Comparison of ENCODE assay signal across 24 cellular contexts in the genomic region with DNA sequence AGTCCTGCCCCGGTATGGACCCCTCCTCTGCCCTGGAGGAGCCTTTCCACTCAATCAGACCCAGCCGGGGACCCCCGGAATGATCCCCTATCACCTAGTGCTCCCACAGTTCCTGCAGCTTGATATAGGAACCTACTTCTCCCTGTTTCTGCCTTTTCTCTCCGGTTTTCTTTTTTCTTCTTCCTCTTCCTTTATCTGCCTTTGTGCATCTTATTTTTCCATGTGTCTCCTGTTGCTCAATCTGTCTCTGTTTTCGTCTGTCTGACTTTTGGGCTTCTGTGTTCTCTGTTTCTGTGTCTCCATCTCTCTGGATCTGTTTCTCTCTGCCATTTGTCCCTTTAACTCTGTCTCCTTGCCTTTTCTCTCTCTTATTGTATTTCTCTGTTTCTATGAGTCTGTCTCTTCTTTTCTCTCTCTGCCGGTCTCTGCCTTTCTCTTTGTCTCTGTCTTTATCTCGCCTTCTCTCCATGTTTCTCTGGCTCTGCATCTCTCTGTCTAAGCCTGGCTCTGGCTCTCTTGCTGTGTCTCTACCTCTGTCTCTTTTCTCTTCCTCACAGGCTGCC. TPM values are rescaled to one million over a fixed set of nuclear protein-coding genes. Genes with fewer than 3 reads are reported as not detected.
"Had no signal": no experiment of that assay in that cellular context is flagged by ENCODE, and none has a peak within 500 bp of the region (broad histone marks: within the 10 kb centered on the region; RNA-seq: fewer than 3 reads in every experiment).

No MANE protein-coding gene starts in this region.

- DNase-seq: effector memory CD8-positive, alpha-beta T cell; gastrocnemius medialis; heart right ventricle; hypothalamus; kidney glomerular epithelial cell; mesendoderm; naive B cell; posterior cingulate gyrus; stimulated activated CD4-positive, alpha-beta T cell treated with anti-CD3 and anti-CD28 coated beads, Interleukin-2, amount 100 ng/mL, for 24 hours; stimulated activated CD4-positive, alpha-beta T cell treated with anti-CD3 and anti-CD28 coated beads, Interleukin-4, amount 100 ng/mL, for 4 hours; stimulated activated naive CD4-positive, alpha-beta T cell; stomach; transverse colon had no signal

- H3K9me3 ChIP-seq: esophagus muscularis mucosa, gastrocnemius medialis, heart right ventricle, stomach, thoracic aorta, transverse colon had no signal

- H3K36me3 Mint-ChIP-seq: naive B cell had no signal

- H3K27ac ChIP-seq: epithelial cell of prostate, esophagus muscularis mucosa, gastrocnemius medialis, heart right ventricle, stomach, thoracic aorta, transverse colon had no signal

- H3K27me3 ChIP-seq: esophagus muscularis mucosa, gastrocnemius medialis, heart right ventricle, stomach, transverse colon had no signal

- H3K4me3 ChIP-seq: esophagus muscularis mucosa, gastrocnemius medialis, heart right ventricle, stomach, thoracic aorta, transverse colon had no signal

- H3K27me3 Mint-ChIP-seq: effector memory CD8-positive, alpha-beta T cell; naive B cell had no signal

- H3K4me1 ChIP-seq: transverse colon had no signal

- ATAC-seq: effector memory CD8-positive, alpha-beta T cell; gastrocnemius medialis; heart right ventricle; sciatic nerve had no signal

- H3K9me3 Mint-ChIP-seq: effector memory CD8-positive, alpha-beta T cell; naive B cell; nephron had no signal

- H3K36me3 ChIP-seq: transverse colon had no signal

- H3K4me3 Mint-ChIP-seq: effector memory CD8-positive, alpha-beta T cell; naive B cell; nephron had no signal

- H3K27ac Mint-ChIP-seq: effector memory CD8-positive, alpha-beta T cell; naive B cell; nephron had no signal

RNA-seq across cellular contexts. Expression of a gene that starts 22.3 kb away (rescaled TPM):
- total RNA-seq: esophagus muscularis mucosa, fibroblast of villous mesenchyme, lung microvascular endothelial cell, pulmonary artery endothelial cell, sciatic nerve, thoracic aorta, transverse colon had no signal

RNA-seq across cellular contexts. Expression of a gene that starts 33.5 kb away (rescaled TPM):
- total RNA-seq: gastrocnemius medialis, skeletal muscle tissue, stomach, thoracic aorta had no signal

RNA-seq across cellular contexts. Expression of a gene that starts 54.6 kb away (rescaled TPM):
- total RNA-seq: fibroblast of villous mesenchyme, gastrocnemius medialis, liver, lung microvascular endothelial cell, omental fat pad, pulmonary artery endothelial cell, skeletal muscle tissue, thoracic aorta had no signal
